Comparison of ENCODE assay signal across 18 cellular contexts in the genomic region with DNA sequence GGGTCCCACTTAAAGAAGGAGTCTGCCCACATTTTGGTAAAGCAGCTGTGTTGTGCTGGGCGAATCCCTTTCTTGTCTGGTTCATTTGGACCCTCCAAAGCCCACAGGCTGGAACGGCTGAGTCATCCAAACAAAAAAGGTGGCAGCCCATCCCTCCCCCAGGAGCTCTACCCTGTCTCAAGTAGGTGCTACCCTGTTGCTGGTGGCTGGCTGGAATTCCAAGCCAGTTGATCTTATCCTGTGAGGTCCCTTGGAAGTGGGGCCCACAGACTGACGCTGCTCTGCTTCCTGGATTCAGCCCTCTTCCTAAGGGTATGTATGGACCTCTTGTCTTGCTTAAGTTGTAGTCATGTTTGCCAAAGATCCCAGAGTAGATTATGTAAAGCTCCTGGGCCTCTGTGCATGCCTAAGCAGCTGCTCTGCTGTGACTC. TPM values are rescaled to one million over a fixed set of nuclear protein-coding genes. Genes with fewer than 3 reads are reported as not detected.
A peak's percentile ranks its signal among the peaks of the same experiment; 100 is the strongest.
DNase-seq lines count a peak whose midpoint lies in the region; ATAC-seq and TF ChIP-seq lines count a peak whose summit lies in the region.
"Had no signal": no experiment of that assay in that cellular context is flagged by ENCODE, and none has a peak within 500 bp of the region (broad histone marks: within the 10 kb centered on the region; RNA-seq: fewer than 3 reads in every experiment).

No MANE protein-coding gene starts in this region.

- H3K4me1 ChIP-seq in DND-41 (ENCODE audit: insufficient read depth, low read length) = no peaks in the 10 kb centered on the region
- H3K4me1 ChIP-seq in KMS-11 (ENCODE audit: low read depth, poor library complexity, severe bottlenecking) = peaks cover 22% of the 10 kb centered on the region
- no peaks in the 10 kb centered on the region for H3K4me1 ChIP-seq in breast epithelium
- H3K4me1 ChIP-seq: ascending aorta had no signal

- peak; percentile 22; the same call in 1 of the 3 replicates for ATAC-seq in DND-41 (ENCODE audit: insufficient read depth, low read depth)
- ATAC-seq in effector memory CD8-positive, alpha-beta T cell (replicated peaks) = no peak
- ATAC-seq in GM18519 (IDR thresholded peaks at IDR 0.05; ENCODE audit: low FRiP score, unreplicated experiment) = no peak
- ATAC-seq: mucosa of descending colon had no signal

- H3K27me3 Mint-ChIP-seq in effector memory CD8-positive, alpha-beta T cell = no peaks in the 10 kb centered on the region

- H3K4me2 ChIP-seq in DND-41 (ENCODE audit: insufficient read depth, low read length) = no peak overlapping the region
- H3K4me2 ChIP-seq in KMS-11 = peak overlapping the region; percentile 25; the same call in 1 of the 2 replicates

- intact Hi-C loops in breast epithelium (cut with DNase I; ENCODE audit: low total_unique reads) = no loop called here

- H3K4me3 ChIP-seq in DND-41 (ENCODE audit: low read depth in 1 of 2, low read length in 2 of 2) (no peak overlapping the region), KMS-11 (IDR thresholded peaks at IDR 0.05; ENCODE audit: insufficient read depth, low read depth, low read length) (no peak overlapping the region), breast epithelium (no peak overlapping the region), kidney epithelial cell (ENCODE audit: low read depth, low read length) (no peak overlapping the region)
- H3K4me3 ChIP-seq: ascending aorta, mucosa of descending colon, SK-N-MC had no signal

- H3K36me3 ChIP-seq in DND-41 (ENCODE audit: insufficient read depth, low read length) (no peaks in the 10 kb centered on the region), KMS-11 (ENCODE audit: insufficient read depth) (no peaks in the 10 kb centered on the region), breast epithelium (no peaks in the 10 kb centered on the region), kidney epithelial cell (ENCODE audit: control insufficient read depth, insufficient read depth, low read length) (no peaks in the 10 kb centered on the region)
- H3K36me3 ChIP-seq: ascending aorta had no signal

- peak overlapping the region in 1 of 2 donors; percentile 49 for H3K27ac Mint-ChIP-seq in effector memory CD8-positive, alpha-beta T cell
- H3K27ac Mint-ChIP-seq: immature natural killer cell had no signal

- H2AFZ ChIP-seq in DND-41 (ENCODE audit: low read depth, low read length) = no peak overlapping the region
- peak overlapping the region; percentile 41 for H2AFZ ChIP-seq in KMS-11 (ENCODE audit: low read depth)

- H4K20me1 ChIP-seq in DND-41 (ENCODE audit: insufficient read depth, low read length) (no peaks in the 10 kb centered on the region), KMS-11 (ENCODE audit: insufficient read depth) (no peaks in the 10 kb centered on the region)

- H3K9ac ChIP-seq in DND-41 (ENCODE audit: low read depth, low read length) (no peak overlapping the region), KMS-11 (no peak overlapping the region; the same call in 1 of the 2 replicates)

- no peak for TF ChIP-seq CTCF in DND-41 (IDR thresholded peaks at IDR 0.05; ENCODE audit: borderline replicate concordance, extremely low read depth, low read length, poor library complexity, severe bottlenecking)
- no peak for TF ChIP-seq CTCF in KMS-11 (conservative IDR thresholded peaks at IDR 0.05; ENCODE audit: low read depth, low read length)
- no peak for TF ChIP-seq CTCF in breast epithelium (IDR thresholded peaks at IDR 0.05)
- no peak for TF ChIP-seq CTCF in kidney epithelial cell (IDR thresholded peaks at IDR 0.05; ENCODE audit: insufficient read depth, low read length, poor library complexity, severe bottlenecking)

- no peaks in the 10 kb centered on the region for H3K27me3 ChIP-seq in DND-41 (ENCODE audit: insufficient read depth, low read length, poor library complexity)
- H3K27me3 ChIP-seq in KMS-11 (ENCODE audit: insufficient read depth, low read depth) = no peaks in the 10 kb centered on the region
- H3K27me3 ChIP-seq in breast epithelium = no peaks in the 10 kb centered on the region
- no peaks in the 10 kb centered on the region for H3K27me3 ChIP-seq in kidney epithelial cell (ENCODE audit: control insufficient read depth, insufficient read depth, low read length)
- H3K27me3 ChIP-seq: ascending aorta had no signal

- peak overlapping the region; percentile 16; the same call in 1 of the 2 replicates for H3K27ac ChIP-seq in DND-41 (ENCODE audit: low read length)
- no peak overlapping the region for H3K27ac ChIP-seq in KMS-11
- H3K27ac ChIP-seq in breast epithelium = peak overlapping the region; percentile 33 to 66
- H3K27ac ChIP-seq: ascending aorta, SK-N-MC had no signal

- no peaks in the 10 kb centered on the region for H3K4me1 Mint-ChIP-seq in effector memory CD8-positive, alpha-beta T cell (ENCODE audit: low read depth in 2 of 2)
- H3K4me1 Mint-ChIP-seq: immature natural killer cell had no signal

- H3K79me2 ChIP-seq in DND-41 (ENCODE audit: insufficient read depth, low read length) = no peaks in the 10 kb centered on the region
- H3K79me2 ChIP-seq in KMS-11 (ENCODE audit: insufficient read depth, low read depth) = no peaks in the 10 kb centered on the region

- H3K4me3 Mint-ChIP-seq in effector memory CD8-positive, alpha-beta T cell = no peak overlapping the region
- H3K4me3 Mint-ChIP-seq: immature natural killer cell had no signal

- H3K9me3 ChIP-seq in DND-41 (ENCODE audit: insufficient read depth, low read length, severe bottlenecking) = no peaks in the 10 kb centered on the region
- H3K9me3 ChIP-seq in breast epithelium = no peaks in the 10 kb centered on the region
- H3K9me3 ChIP-seq: mucosa of descending colon had no signal

- no peak for TF ChIP-seq POLR2A in breast epithelium (IDR thresholded peaks at IDR 0.05)

- DNase-seq in DND-41 (no peak), breast epithelium (ENCODE audit: low spot score in 2 of 2) (no peak), kidney epithelial cell (ENCODE audit: low read depth) (peak; percentile 19), NCI-H69 (lab: John Stamatoyannopoulos, UW) (no peak), hepatic stellate cell (ENCODE audit: low spot score) (no peak)
- DNase-seq in effector memory CD8-positive, alpha-beta T cell = no peak
- DNase-seq: activated effector memory CD4-positive, alpha-beta T cell treated with Interleukin-2 at 50 U/mL for 16 hours; COR-L47; foreskin fibroblast; GOT3; immature natural killer cell; mucosa of descending colon; NCI-H2081 treated with DMSO at 0.1 percent for 48 hours had no signal

- peaks cover 0 to 2% of the 10 kb centered on the region in 2 donors for H3K9me3 Mint-ChIP-seq in effector memory CD8-positive, alpha-beta T cell

- no peaks in the 10 kb centered on the region for H3K36me3 Mint-ChIP-seq in effector memory CD8-positive, alpha-beta T cell (ENCODE audit: insufficient read depth)

RNA-seq across cellular contexts. Expression of a gene that starts 44.5 kb away (rescaled TPM):
- total RNA-seq in breast epithelium = 10 to 100 TPM in 1 of 3 donors, 1 to 10 TPM in 2; 4.3 to 15.0 (median 9.2) TPM
- 0.07 TPM in 1 of 2 replicates, not detected in the other for total RNA-seq in kidney epithelial cell
- total RNA-seq: osteocyte had no signal
